Comparison of ENCODE assay signal across 8 cellular contexts in genomic region chr2:95297088-95297487, GRCh38. TPM values are rescaled to one million over a fixed set of nuclear protein-coding genes. Genes with fewer than 3 reads are reported as not detected.
DNase-seq lines count a peak whose midpoint lies in the region; ATAC-seq lines count a peak whose summit lies in the region.

TSS of gene KCNIP3 (plus strand) at chr2:95297347. CDS start at chr2:95297439, 92 bp downstream.

- H3K27me3 ChIP-seq in endocrine pancreas (ENCODE audit: control insufficient read depth, insufficient read depth, low read length): peaks cover 2% of the 10 kb centered on the region

- H3K36me3 ChIP-seq in endocrine pancreas (ENCODE audit: control insufficient read depth, insufficient read depth, low read length): no peaks in the 10 kb centered on the region

- H3K4me1 ChIP-seq in endocrine pancreas (ENCODE audit: control insufficient read depth, insufficient read depth, low read length): no peaks in the 10 kb centered on the region

- ATAC-seq in GM21723 (IDR thresholded peaks at IDR 0.05; ENCODE audit: unreplicated experiment): no peak
- ATAC-seq in HG02970 (IDR thresholded peaks at IDR 0.05; ENCODE audit: low FRiP score, unreplicated experiment): no peak
- ATAC-seq in GM21529 (IDR thresholded peaks at IDR 0.05; ENCODE audit: unreplicated experiment): no peak

- DNase-seq in EL (peak; percentile 19), NCI-H2196 treated with DMSO at 0.1 percent for 48 hours (lab: John Stamatoyannopoulos, UW; ENCODE audit: unreplicated experiment) (peak; percentile 79), occipital lobe (lab: John Stamatoyannopoulos, UW) (peak; percentile 75)
- DNase-seq in stimulated activated CD4-positive, alpha-beta T cell treated with anti-CD3 and anti-CD28 coated beads, Interleukin-2, amount 100 ng/mL, for 48 hours: no peak

- no peak within 1 kb of the TSS for H3K4me3 ChIP-seq in endocrine pancreas (ENCODE audit: control insufficient read depth, insufficient read depth, low read length)

- no peaks in the 10 kb centered on the region for H3K9me3 ChIP-seq in endocrine pancreas (ENCODE audit: control insufficient read depth, low read length)

- peak within 1 kb of the TSS; percentile 7 for H3K9ac ChIP-seq in endocrine pancreas (ENCODE audit: control insufficient read depth, insufficient read depth, low read length)

RNA-seq across cellular contexts. Expression of gene KCNIP3, which starts in this region (rescaled TPM):
- 6.9 TPM for total RNA-seq in occipital lobe

Comparison
In these comparisons a context has a peak if more than half of its experiments do, and no peak if none do; other contexts are left out.
1. DNase-seq: peak in EL (single experiment), NCI-H2196 treated with DMSO at 0.1 percent for 48 hours (single experiment) and occipital lobe (single experiment); none in stimulated activated CD4-positive, alpha-beta T cell treated with anti-CD3 and anti-CD28 coated beads, Interleukin-2, amount 100 ng/mL, for 48 hours (0 of 2).